ENCODE assay signal across 36 cellular contexts in the genomic region with DNA sequence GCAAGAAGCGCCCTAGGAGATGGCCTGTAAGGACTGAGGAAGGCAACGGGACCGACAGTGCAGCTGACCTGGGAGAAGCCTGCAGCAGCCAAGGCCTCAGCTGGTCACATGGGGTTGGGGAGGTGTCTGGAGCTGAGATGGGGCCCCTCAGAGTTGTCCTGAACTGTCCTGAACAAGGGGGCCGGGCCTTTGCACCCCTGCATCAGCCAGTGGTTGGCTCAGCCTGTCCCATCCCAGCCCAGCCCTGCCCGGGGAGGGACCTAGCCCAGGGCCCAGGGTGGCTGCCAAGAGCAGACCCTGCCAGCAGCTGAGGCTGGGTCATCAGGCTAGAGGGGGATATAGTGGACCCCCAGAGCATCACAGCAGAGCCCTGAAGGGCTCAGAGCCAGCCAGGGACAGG.
"Had no signal": no experiment of that assay in that cellular context is flagged by ENCODE, and none has a peak within 500 bp of the region (broad histone marks: within the 10 kb centered on the region; RNA-seq: fewer than 3 reads in every experiment).

No MANE protein-coding gene starts in this region.

- H3K27me3 Mint-ChIP-seq: activated CD4-positive, alpha-beta memory T cell treated with anti-CD3 and anti-CD28 coated beads for 36 hours; activated CD8-positive, alpha-beta T cell treated with anti-CD3 and anti-CD28 coated beads for 36 hours; activated naive CD8-positive, alpha-beta T cell treated with anti-CD3 and anti-CD28 coated beads for 36 hours had no signal

- H3K9me3 ChIP-seq: adrenal gland, body of pancreas, breast epithelium had no signal

- H3K27me3 ChIP-seq: adrenal gland, body of pancreas, brain microvascular endothelial cell had no signal

- DNase-seq: activated B cell treated with CpG ODN at 0.5 μM for 24 hours; activated CD4-positive, alpha-beta memory T cell treated with anti-CD3 and anti-CD28 coated beads for 36 hours; activated CD4-positive, alpha-beta T cell treated with anti-CD3 and anti-CD28 coated beads for 48 hours; activated CD4-positive, alpha-beta T cell treated with anti-CD3 and anti-CD28 coated beads, Interleukin-2, amount 50 U/mL, for 1 hour; activated CD4-positive, alpha-beta T cell treated with anti-CD3 and anti-CD28 coated beads, Interleukin-2, amount 50 U/mL, for 4 hours; activated CD4-positive, CD25-positive, alpha-beta regulatory T cell treated with anti-CD3 and anti-CD28 coated beads, Interleukin-2, amount 50 U/mL, for 72 hours; activated CD8-positive, alpha-beta memory T cell treated with anti-CD3 and anti-CD28 coated beads, Interleukin-2, amount 50 U/mL, for 4 hours; activated CD8-positive, alpha-beta T cell treated with anti-CD3 and anti-CD28 coated beads for 36 hours; activated effector memory CD4-positive, alpha-beta T cell treated with anti-CD3 and anti-CD28 coated beads, Interleukin-2, amount 50 U/mL, for 16 hours; activated gamma-delta T cell treated with Interleukin-2 at 50 U/mL for 16 hours; activated naive CD4-positive, alpha-beta T cell; activated naive CD4-positive, alpha-beta T cell treated with anti-CD3 and anti-CD28 coated beads for 36 hours; activated naive CD4-positive, alpha-beta T cell treated with anti-CD3 and anti-CD28 coated beads, Interleukin-2, amount 50 U/mL, for 16 hours; activated naive CD8-positive, alpha-beta T cell treated with anti-CD3 and anti-CD28 coated beads for 36 hours; activated T-cell treated with anti-CD3 and anti-CD28 coated beads for 4 hours; activated T-cell treated with anti-CD3 and anti-CD28 coated beads, Interleukin-2, amount 50 U/mL, for 1 hour; activated T-cell treated with anti-CD3 and anti-CD28 coated beads, Interleukin-2, amount 50 U/mL, for 4 hours; activated T-cell treated with anti-CD3 and anti-CD28 coated beads, Interleukin-2, amount 50 U/mL, for 72 hours; adrenal gland; amniotic stem cell; aorta; body of pancreas; brain microvascular endothelial cell; central memory CD4-positive, alpha-beta T cell; T-helper 1 cell; T-helper 2 cell; T-helper 9 cell had no signal

- H3K27ac ChIP-seq: adrenal gland, body of pancreas, brain microvascular endothelial cell, breast epithelium, VCaP had no signal

- ATAC-seq: activated CD8-positive, alpha-beta T cell treated with anti-CD3 and anti-CD28 coated beads for 36 hours; activated naive CD4-positive, alpha-beta T cell treated with anti-CD3 and anti-CD28 coated beads, Interleukin-2, amount 50 U/mL, for 72 hours; activated T-cell treated with anti-CD3 and anti-CD28 coated beads, Interleukin-2, amount 50 U/mL, for 4 hours; activated T-cell treated with anti-CD3 and anti-CD28 coated beads, Interleukin-2, amount 50 U/mL, for 72 hours; activated T-helper 17 cell treated with anti-CD3 and anti-CD28 coated beads, Interleukin-2, amount 50 U/mL, for 72 hours; body of pancreas had no signal

- H3K9me3 Mint-ChIP-seq: activated B cell treated with CpG ODN at 0.5 μM for 24 hours; activated CD4-positive, alpha-beta memory T cell treated with anti-CD3 and anti-CD28 coated beads for 36 hours; activated CD8-positive, alpha-beta T cell treated with anti-CD3 and anti-CD28 coated beads for 36 hours; activated naive CD8-positive, alpha-beta T cell treated with anti-CD3 and anti-CD28 coated beads for 36 hours; activated T-cell treated with anti-CD3 and anti-CD28 coated beads, Interleukin-2, amount 50 U/mL, for 4 hours; activated T-helper 17 cell treated with anti-CD3 and anti-CD28 coated beads, Interleukin-2, amount 50 U/mL, for 72 hours; T-helper 2 cell treated with Interferon-gamma antibody and Interleukin-4, amounts not matched to agents 5 μg/mL and 100 μg/mL, for 36 hours had no signal

- H3K4me1 ChIP-seq: adrenal gland, body of pancreas, breast epithelium had no signal

- H3K36me3 Mint-ChIP-seq: activated CD4-positive, alpha-beta memory T cell treated with anti-CD3 and anti-CD28 coated beads for 36 hours; activated naive CD4-positive, alpha-beta T cell treated with anti-CD3 and anti-CD28 coated beads, Interleukin-2, amount 50 U/mL, for 72 hours; activated naive CD8-positive, alpha-beta T cell treated with anti-CD3 and anti-CD28 coated beads for 36 hours had no signal

- H3K4me1 Mint-ChIP-seq: activated B cell treated with CpG ODN at 0.5 μM for 24 hours; activated naive CD8-positive, alpha-beta T cell treated with anti-CD3 and anti-CD28 coated beads for 36 hours had no signal

- H3K27ac Mint-ChIP-seq: activated B cell treated with CpG ODN at 0.5 μM for 24 hours; activated CD4-positive, alpha-beta memory T cell treated with anti-CD3 and anti-CD28 coated beads for 36 hours; activated CD8-positive, alpha-beta T cell treated with anti-CD3 and anti-CD28 coated beads for 36 hours; activated naive CD4-positive, alpha-beta T cell treated with anti-CD3 and anti-CD28 coated beads for 36 hours; activated naive CD4-positive, alpha-beta T cell treated with anti-CD3 and anti-CD28 coated beads, Interleukin-2, amount 50 U/mL, for 72 hours; activated naive CD8-positive, alpha-beta T cell treated with anti-CD3 and anti-CD28 coated beads for 36 hours; activated T-cell treated with anti-CD3 and anti-CD28 coated beads, Interleukin-2, amount 50 U/mL, for 72 hours; activated T-helper 1 cell treated with anti-CD3 and anti-CD28 coated beads, Interleukin-12 subunit alpha, Interleukin-12 subunit beta, Interleukin-2, Interleukin-4 antibody, amounts not matched to agents 30 ng/mL and 10 ng/mL and 1 ng/mL, durations not matched to agents 14 hours and 24 hours and 36 hours; activated T-helper 17 cell treated with anti-CD3 and anti-CD28 coated beads, Interleukin-2, amount 50 U/mL, for 72 hours; T-helper 1 cell treated with Interleukin-12 subunit alpha and Interleukin-12 subunit beta and Interleukin-4 antibody, amounts not matched to agents 30 μg/mL and 1 μg/mL, for 36 hours; T-helper 2 cell treated with Interferon-gamma antibody and Interleukin-4, amounts not matched to agents 5 μg/mL and 100 μg/mL, for 36 hours had no signal

- H3K4me3 ChIP-seq: adrenal gland, body of pancreas, breast epithelium had no signal

- FAIRE-seq: astrocyte, TTC549 had no signal

- H3K4me3 Mint-ChIP-seq: activated B cell treated with CpG ODN at 0.5 μM for 24 hours; activated CD4-positive, alpha-beta memory T cell treated with anti-CD3 and anti-CD28 coated beads for 36 hours; activated CD8-positive, alpha-beta T cell treated with anti-CD3 and anti-CD28 coated beads for 36 hours; activated naive CD4-positive, alpha-beta T cell treated with anti-CD3 and anti-CD28 coated beads for 36 hours; activated naive CD8-positive, alpha-beta T cell treated with anti-CD3 and anti-CD28 coated beads for 36 hours; activated T-cell treated with anti-CD3 and anti-CD28 coated beads, Interleukin-2, amount 50 U/mL, for 4 hours; activated T-cell treated with anti-CD3 and anti-CD28 coated beads, Interleukin-2, amount 50 U/mL, for 72 hours; activated T-helper 1 cell treated with anti-CD3 and anti-CD28 coated beads, Interleukin-12 subunit alpha, Interleukin-12 subunit beta, Interleukin-2, Interleukin-4 antibody, amounts not matched to agents 30 ng/mL and 10 ng/mL and 1 ng/mL, durations not matched to agents 14 hours and 24 hours and 36 hours; activated T-helper 17 cell treated with anti-CD3 and anti-CD28 coated beads, Interleukin-2, amount 50 U/mL, for 72 hours; T-helper 1 cell treated with Interleukin-12 subunit alpha and Interleukin-12 subunit beta and Interleukin-4 antibody, amounts not matched to agents 30 μg/mL and 1 μg/mL, for 36 hours; T-helper 2 cell treated with Interferon-gamma antibody and Interleukin-4, amounts not matched to agents 5 μg/mL and 100 μg/mL, for 36 hours had no signal

- H3K36me3 ChIP-seq: adrenal gland, brain microvascular endothelial cell, breast epithelium had no signal
